Comparison of ENCODE assay signal across 11 cellular contexts in genomic region chr17:1029196-1029911, GRCh38. TPM values are rescaled to one million over a fixed set of nuclear protein-coding genes. Genes with fewer than 3 reads are reported as not detected.
DNase-seq lines count a peak whose midpoint lies in the region; ATAC-seq, FAIRE-seq and TF ChIP-seq lines count a peak whose summit lies in the region.
"Had no signal": no experiment of that assay in that cellular context is flagged by ENCODE, and none has a peak within 500 bp of the region (broad histone marks: within the 10 kb centered on the region; RNA-seq: fewer than 3 reads in every experiment).

No MANE protein-coding gene starts in this region.

- H3K4me1 ChIP-seq in colonic mucosa, result no peaks in the 10 kb centered on the region
- peaks cover 25 to 63% of the 10 kb centered on the region in 2 donors for H3K4me1 ChIP-seq in thoracic aorta (ENCODE audit: control insufficient read depth in 1 of 2, low read depth in 2 of 2)

- H3K27ac ChIP-seq in colonic mucosa (peak overlapping the region; percentile 17), thoracic aorta (peak overlapping the region; percentile 52 to 73)

- ATAC-seq in thoracic aorta (ENCODE audit: insufficient number of reproducible peaks, low FRiP score, low read depth), result peak; percentile 62
- no peak for ATAC-seq in HG03175 (IDR thresholded peaks at IDR 0.05; ENCODE audit: unreplicated experiment)
- ATAC-seq in GM18909 (IDR thresholded peaks at IDR 0.05; ENCODE audit: poor library complexity, unreplicated experiment), result no peak
- ATAC-seq in GM21529 (IDR thresholded peaks at IDR 0.05; ENCODE audit: unreplicated experiment), result no peak

- peak; percentile 74 for FAIRE-seq in HTR-8/SVneo (lab: Jason Lieb, UNC)

- peak overlapping the region in 1 of 2 donors; percentile 12 for H3K9ac ChIP-seq in colonic mucosa (ENCODE audit: low read depth in 2 of 2, low read length in 2 of 2)

- H3K4me3 ChIP-seq in colonic mucosa (no peak overlapping the region), thoracic aorta (peak overlapping the region; percentile 67)

- DNase-seq in HTR-8/SVneo (ENCODE audit: insufficient read length, low spot score) (no peak), colonic mucosa (no peak), kidney tubule cell (ENCODE audit: low spot score) (peak; percentile 62), thoracic aorta (ENCODE audit: low spot score) (peak; percentile 54)
- no peak for DNase-seq in activated CD8-positive, alpha-beta memory T cell treated with anti-CD3 and anti-CD28 coated beads, Interleukin-2, amount 50 U/mL, for 4 hours
- DNase-seq: activated CD4-positive, alpha-beta T cell treated with anti-CD3 and anti-CD28 coated beads for 48 hours; MM.1S; OCI-M1 had no signal

- intact Hi-C loops in colonic mucosa (cut with DNase I), result no loop called here

- H3K36me3 ChIP-seq in colonic mucosa, result no peaks in the 10 kb centered on the region
- no peaks in the 10 kb centered on the region for H3K36me3 ChIP-seq in thoracic aorta

- H3K27me3 ChIP-seq in colonic mucosa (no peaks in the 10 kb centered on the region), thoracic aorta (replicated peaks; ENCODE audit: insufficient read depth) (no peaks in the 10 kb centered on the region)

- H3K9me3 ChIP-seq in colonic mucosa, result no peaks in the 10 kb centered on the region
- H3K9me3 ChIP-seq in thoracic aorta, result no peaks in the 10 kb centered on the region

- TF ChIP-seq CTCF in colonic mucosa (IDR thresholded peaks at IDR 0.05), result no peak
- no peak for TF ChIP-seq CTCF in thoracic aorta (IDR thresholded peaks at IDR 0.05)

RNA-seq across cellular contexts. Expression of gene TIMM22, which starts 32.4 kb away (rescaled TPM):
- total RNA-seq in colonic mucosa, result 10 to 100 TPM in 1 of 2 donors, 1 to 10 TPM in 1; 8.3 to 12.8 TPM
- 10 to 100 TPM; 12.6 to 13.0 TPM for total RNA-seq in thoracic aorta

RNA-seq across cellular contexts. Expression of gene NXN, which starts 49.8 kb away (rescaled TPM):
- total RNA-seq in colonic mucosa (10 to 100 TPM in 1 of 2 donors, 1 to 10 TPM in 1; 2.6 to 16.3 TPM), thoracic aorta (10 to 100 TPM; 13.9 to 18.9 TPM)

Comparison
In these comparisons a context has a peak if more than half of its experiments do, and no peak if none do; other contexts are left out.
1. DNase-seq: peak in kidney tubule cell (single experiment) and thoracic aorta (single experiment); none in HTR-8/SVneo (single experiment), colonic mucosa (single experiment) and activated CD8-positive, alpha-beta memory T cell treated with anti-CD3 and anti-CD28 coated beads, Interleukin-2, amount 50 U/mL, for 4 hours (single experiment).